ENCODE assay signal across 8 cellular contexts in the genomic region with DNA sequence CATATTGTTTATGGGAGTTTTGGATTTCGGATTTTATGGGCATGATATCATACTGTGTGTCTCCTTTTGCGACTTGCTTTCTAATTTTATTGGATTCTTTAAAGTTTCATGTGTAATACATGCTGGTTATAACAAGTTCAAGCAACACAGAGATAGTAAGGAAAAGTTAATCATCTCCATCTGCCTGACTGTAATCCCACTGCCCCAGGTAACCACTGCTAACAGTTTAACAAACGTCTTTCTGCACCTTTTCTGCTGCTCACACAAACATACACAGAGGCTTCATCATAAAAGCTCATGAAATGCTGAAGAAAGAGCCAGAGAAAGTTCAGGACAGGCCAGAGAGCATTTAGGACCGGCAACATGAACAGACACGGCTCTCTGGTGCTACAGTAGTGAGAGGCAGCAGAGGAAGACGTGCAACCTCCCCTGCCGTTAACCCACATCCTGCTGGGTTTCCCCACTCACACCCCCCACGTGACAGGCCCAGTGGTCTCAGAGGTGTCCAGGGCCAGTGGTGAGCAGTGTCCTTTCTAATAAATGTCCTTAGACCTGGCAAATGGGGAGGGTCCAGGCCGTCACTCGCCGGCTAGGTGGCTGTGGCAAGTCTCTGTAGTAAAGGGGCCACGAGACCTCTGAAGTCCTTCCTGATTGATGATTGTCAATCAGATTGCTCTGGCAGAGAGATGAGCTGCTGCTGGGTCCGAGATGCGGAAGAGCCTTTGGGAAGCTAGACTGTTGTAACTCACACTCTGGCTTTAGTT.
DNase-seq lines count a peak whose midpoint lies in the region; ATAC-seq and TF ChIP-seq lines count a peak whose summit lies in the region.

No MANE protein-coding gene starts in this region.

- H3K36me3 Mint-ChIP-seq in nephron progenitor cell (ENCODE audit: low read depth): no peaks in the 10 kb centered on the region

- in situ Hi-C loops in GM13976 (cut with MboI; ENCODE audit: low sequenced_read_pairs, unreplicated experiment): no loop called here

- DNase-seq in GM13976 (ENCODE audit: low spot score): peak; percentile 78
- peak; percentile 84 to 93 for DNase-seq in NOMO-1 (lab: John Stamatoyannopoulos, UW; ENCODE audit: unreplicated experiment in 2 of 2)
- DNase-seq in activated T-helper 1 cell treated with Interleukin-2 at 50 U/mL for 16 hours (ENCODE audit: low read depth): peak; percentile 15
- peak; percentile 13 for DNase-seq in nephron progenitor cell
- no peak for DNase-seq in SW 1271 (lab: John Stamatoyannopoulos, UW)
- DNase-seq in Ammon's horn (ENCODE audit: low spot score): no peak
- DNase-seq in HPDE6-E6E7 (ENCODE audit: extremely low spot score): no peak

- ATAC-seq in HG02571 (IDR thresholded peaks at IDR 0.05; ENCODE audit: unreplicated experiment): peak; percentile 93

- no peak overlapping the region for H3K27ac Mint-ChIP-seq in nephron progenitor cell

- peaks cover 9% of the 10 kb centered on the region for H3K27me3 Mint-ChIP-seq in nephron progenitor cell (ENCODE audit: low read depth, poor library complexity)

- peaks cover 42% of the 10 kb centered on the region for H3K4me1 Mint-ChIP-seq in nephron progenitor cell

- TF ChIP-seq CTCF in GM13976 (IDR thresholded peaks at IDR 0.05; ENCODE audit: borderline replicate concordance, control extremely low read depth, extremely low read depth, insufficient read depth, missing control alignments) (no peak), nephron progenitor cell (IDR thresholded peaks at IDR 0.05) (no peak)

- H3K9me3 Mint-ChIP-seq in nephron progenitor cell: no peaks in the 10 kb centered on the region

- H3K4me3 Mint-ChIP-seq in nephron progenitor cell: peak overlapping the region; percentile 8

Comparison
In these comparisons a context has a peak if more than half of its experiments do, and no peak if none do; other contexts are left out.
1. DNase-seq: peak in GM13976 (single experiment), NOMO-1 (2 of 2), activated T-helper 1 cell treated with Interleukin-2 at 50 U/mL for 16 hours (single experiment) and nephron progenitor cell (single experiment); none in SW 1271 (0 of 2), Ammon's horn (single experiment) and HPDE6-E6E7 (single experiment).